ENCODE assay signal across 1 cellular context in genomic region chr6:35919827-35920751, GRCh38.
TF ChIP-seq lines count a peak whose summit lies in the region.

No MANE protein-coding gene starts in this region.

TF ChIP-seq in HepG2, 621 proteins besides CTCF, POLR2A, EP300 and RAD21 (continued from another document and continues in another):
- TF ChIP-seq, protein P1, sequence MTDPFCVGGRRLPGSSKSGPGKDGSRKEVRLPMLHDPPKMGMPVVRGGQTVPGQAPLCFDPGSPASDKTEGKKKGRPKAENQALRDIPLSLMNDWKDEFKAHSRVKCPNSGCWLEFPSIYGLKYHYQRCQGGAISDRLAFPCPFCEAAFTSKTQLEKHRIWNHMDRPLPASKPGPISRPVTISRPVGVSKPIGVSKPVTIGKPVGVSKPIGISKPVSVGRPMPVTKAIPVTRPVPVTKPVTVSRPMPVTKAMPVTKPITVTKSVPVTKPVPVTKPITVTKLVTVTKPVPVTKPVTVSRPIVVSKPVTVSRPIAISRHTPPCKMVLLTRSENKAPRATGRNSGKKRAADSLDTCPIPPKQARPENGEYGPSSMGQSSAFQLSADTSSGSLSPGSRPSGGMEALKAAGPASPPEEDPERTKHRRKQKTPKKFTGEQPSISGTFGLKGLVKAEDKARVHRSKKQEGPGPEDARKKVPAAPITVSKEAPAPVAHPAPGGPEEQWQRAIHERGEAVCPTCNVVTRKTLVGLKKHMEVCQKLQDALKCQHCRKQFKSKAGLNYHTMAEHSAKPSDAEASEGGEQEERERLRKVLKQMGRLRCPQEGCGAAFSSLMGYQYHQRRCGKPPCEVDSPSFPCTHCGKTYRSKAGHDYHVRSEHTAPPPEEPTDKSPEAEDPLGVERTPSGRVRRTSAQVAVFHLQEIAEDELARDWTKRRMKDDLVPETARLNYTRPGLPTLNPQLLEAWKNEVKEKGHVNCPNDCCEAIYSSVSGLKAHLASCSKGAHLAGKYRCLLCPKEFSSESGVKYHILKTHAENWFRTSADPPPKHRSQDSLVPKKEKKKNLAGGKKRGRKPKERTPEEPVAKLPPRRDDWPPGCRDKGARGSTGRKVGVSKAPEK (CRISPR knock-in tag; IDR thresholded peaks at IDR 0.05; ENCODE audit: borderline replicate concordance), result no peak
- TF ChIP-seq, protein P2, sequence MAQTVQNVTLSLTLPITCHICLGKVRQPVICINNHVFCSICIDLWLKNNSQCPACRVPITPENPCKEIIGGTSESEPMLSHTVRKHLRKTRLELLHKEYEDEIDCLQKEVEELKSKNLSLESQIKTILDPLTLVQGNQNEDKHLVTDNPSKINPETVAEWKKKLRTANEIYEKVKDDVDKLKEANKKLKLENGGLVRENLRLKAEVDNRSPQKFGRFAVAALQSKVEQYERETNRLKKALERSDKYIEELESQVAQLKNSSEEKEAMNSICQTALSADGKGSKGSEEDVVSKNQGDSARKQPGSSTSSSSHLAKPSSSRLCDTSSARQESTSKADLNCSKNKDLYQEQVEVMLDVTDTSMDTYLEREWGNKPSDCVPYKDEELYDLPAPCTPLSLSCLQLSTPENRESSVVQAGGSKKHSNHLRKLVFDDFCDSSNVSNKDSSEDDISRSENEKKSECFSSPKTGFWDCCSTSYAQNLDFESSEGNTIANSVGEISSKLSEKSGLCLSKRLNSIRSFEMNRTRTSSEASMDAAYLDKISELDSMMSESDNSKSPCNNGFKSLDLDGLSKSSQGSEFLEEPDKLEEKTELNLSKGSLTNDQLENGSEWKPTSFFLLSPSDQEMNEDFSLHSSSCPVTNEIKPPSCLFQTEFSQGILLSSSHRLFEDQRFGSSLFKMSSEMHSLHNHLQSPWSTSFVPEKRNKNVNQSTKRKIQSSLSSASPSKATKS (CRISPR knock-in tag; IDR thresholded peaks at IDR 0.05), result no peak
- TF ChIP-seq HOXA5 (CRISPR knock-in tag; IDR thresholded peaks at IDR 0.05) (0 out of 2 replicates have a peak, but pooled peaks have one; percentile 47), TFDP2 (CRISPR knock-in tag; IDR thresholded peaks at IDR 0.05) (peak; percentile 38; the same call in 1 of the 2 replicates), XRCC5 (optimal IDR thresholded peaks at IDR 0.05; ENCODE audit: low read length) (peak; percentile 28), DMAP1 (CRISPR knock-in tag; IDR thresholded peaks at IDR 0.05) (peak; percentile 41), ZNF10 (CRISPR knock-in tag; IDR thresholded peaks at IDR 0.05; ENCODE audit: borderline replicate concordance, low read depth) (no peak), ZNF782 (CRISPR knock-in tag; IDR thresholded peaks at IDR 0.05; ENCODE audit: borderline replicate concordance) (peak; percentile 73; the same call in 1 of the 2 replicates), ZNF451 (CRISPR knock-in tag; IDR thresholded peaks at IDR 0.05) (peak; percentile 10; the same call in 1 of the 2 replicates), ZNF256 (CRISPR knock-in tag; conservative IDR thresholded peaks at IDR 0.05) (peak; percentile 79; the same call in 1 of the 2 replicates), ZBTB21 (CRISPR knock-in tag; IDR thresholded peaks at IDR 0.05) (no peak), KAT2B (IDR thresholded peaks at IDR 0.05; ENCODE audit: borderline replicate concordance, low read depth, low read length) (no peak), ZNF234 (CRISPR knock-in tag; conservative IDR thresholded peaks at IDR 0.05) (no peak), ESRRA (CRISPR knock-in tag; IDR thresholded peaks at IDR 0.05; ENCODE audit: low read depth) (0 out of 2 replicates have a peak, but pooled peaks have one; percentile 26), NKX3-1 (CRISPR knock-in tag; IDR thresholded peaks at IDR 0.05) (peak; percentile 65; the same call in 1 of the 2 replicates), ZFP90 (CRISPR knock-in tag; IDR thresholded peaks at IDR 0.05; ENCODE audit: borderline replicate concordance) (peak; percentile 24; the same call in 1 of the 2 replicates), DNMT3B (CRISPR knock-in tag; conservative IDR thresholded peaks at IDR 0.05) (peak; percentile 20; the same call in 1 of the 2 replicates), SMAD9 (CRISPR knock-in tag; IDR thresholded peaks at IDR 0.05) (no peak; the same call in 1 of the 2 replicates), ZNF660 (CRISPR knock-in tag; IDR thresholded peaks at IDR 0.05; ENCODE audit: borderline replicate concordance, low read depth) (no peak), ARID3A (IDR thresholded peaks at IDR 0.05; ENCODE audit: low read depth, low read length) (no peak), MNT (IDR thresholded peaks at IDR 0.05) (peak; percentile 38; the same call in 1 of the 2 replicates), MED1 (CRISPR knock-in tag; IDR thresholded peaks at IDR 0.05) (peak; percentile 30; the same call in 1 of the 2 replicates), ZNF343 (CRISPR knock-in tag; IDR thresholded peaks at IDR 0.05) (peak; percentile 50; the same call in 1 of the 2 replicates), EHMT2 (IDR thresholded peaks at IDR 0.05; ENCODE audit: borderline replicate concordance, low read depth, low read length) (no peak), HOMEZ (CRISPR knock-in tag; IDR thresholded peaks at IDR 0.05; ENCODE audit: low read depth) (0 out of 2 replicates have a peak, but pooled peaks have one; percentile 41), DZIP1 (CRISPR knock-in tag; IDR thresholded peaks at IDR 0.05) (0 out of 2 replicates have a peak, but pooled peaks have one; percentile 56), STAG1 (CRISPR knock-in tag; IDR thresholded peaks at IDR 0.05) (0 out of 2 replicates have a peak, but pooled peaks have one; percentile 2), ZNF383 (CRISPR knock-in tag; IDR thresholded peaks at IDR 0.05; ENCODE audit: borderline replicate concordance) (no peak; the same call in 1 of the 2 replicates), PHF8 (CRISPR knock-in tag; IDR thresholded peaks at IDR 0.05) (peak; percentile 59)
- TF ChIP-seq, protein P3, sequence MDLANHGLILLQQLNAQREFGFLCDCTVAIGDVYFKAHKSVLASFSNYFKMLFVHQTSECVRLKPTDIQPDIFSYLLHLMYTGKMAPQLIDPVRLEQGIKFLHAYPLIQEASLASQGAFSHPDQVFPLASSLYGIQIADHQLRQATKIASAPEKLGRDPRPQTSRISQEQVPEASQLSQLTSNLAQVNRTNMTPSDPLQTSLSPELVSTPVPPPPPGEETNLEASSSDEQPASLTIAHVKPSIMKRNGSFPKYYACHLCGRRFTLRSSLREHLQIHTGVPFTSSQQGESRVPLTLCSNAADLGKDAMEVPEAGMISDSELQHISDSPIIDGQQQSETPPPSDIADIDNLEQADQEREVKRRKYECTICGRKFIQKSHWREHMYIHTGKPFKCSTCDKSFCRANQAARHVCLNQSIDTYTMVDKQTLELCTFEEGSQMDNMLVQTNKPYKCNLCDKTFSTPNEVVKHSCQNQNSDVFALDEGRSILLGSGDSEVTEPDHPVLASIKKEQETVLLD (CRISPR knock-in tag; IDR thresholded peaks at IDR 0.05; ENCODE audit: low read depth), result no peak; the same call in 1 of the 2 replicates
- TF ChIP-seq, protein P4, sequence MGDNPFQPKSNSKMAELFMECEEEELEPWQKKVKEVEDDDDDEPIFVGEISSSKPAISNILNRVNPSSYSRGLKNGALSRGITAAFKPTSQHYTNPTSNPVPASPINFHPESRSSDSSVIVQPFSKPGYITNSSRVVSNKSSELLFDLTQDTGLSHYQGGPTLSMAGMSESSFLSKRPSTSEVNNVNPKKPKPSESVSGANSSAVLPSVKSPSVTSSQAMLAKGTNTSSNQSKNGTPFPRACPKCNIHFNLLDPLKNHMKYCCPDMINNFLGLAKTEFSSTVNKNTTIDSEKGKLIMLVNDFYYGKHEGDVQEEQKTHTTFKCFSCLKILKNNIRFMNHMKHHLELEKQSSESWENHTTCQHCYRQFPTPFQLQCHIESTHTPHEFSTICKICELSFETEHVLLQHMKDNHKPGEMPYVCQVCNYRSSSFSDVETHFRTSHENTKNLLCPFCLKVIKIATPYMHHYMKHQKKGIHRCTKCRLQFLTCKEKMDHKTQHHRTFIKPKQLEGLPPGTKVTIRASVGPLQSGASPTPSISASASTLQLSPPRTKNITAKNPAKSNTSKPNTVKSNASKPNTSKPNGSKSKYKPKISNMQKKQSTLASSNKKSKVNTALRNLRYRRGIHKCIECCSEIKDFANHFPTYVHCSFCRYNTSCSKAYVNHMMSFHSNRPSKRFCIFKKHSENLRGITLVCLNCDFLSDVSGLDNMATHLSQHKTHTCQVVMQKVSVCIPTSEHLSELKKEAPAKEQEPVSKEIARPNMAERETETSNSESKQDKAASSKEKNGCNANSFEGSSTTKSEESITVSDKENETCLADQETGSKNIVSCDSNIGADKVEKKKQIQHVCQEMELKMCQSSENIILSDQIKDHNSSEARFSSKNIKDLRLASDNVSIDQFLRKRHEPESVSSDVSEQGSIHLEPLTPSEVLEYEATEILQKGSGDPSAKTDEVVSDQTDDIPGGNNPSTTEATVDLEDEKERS (CRISPR knock-in tag; IDR thresholded peaks at IDR 0.05), result 0 out of 2 replicates have a peak, but pooled peaks have one; percentile 67
- TF ChIP-seq, protein P5, sequence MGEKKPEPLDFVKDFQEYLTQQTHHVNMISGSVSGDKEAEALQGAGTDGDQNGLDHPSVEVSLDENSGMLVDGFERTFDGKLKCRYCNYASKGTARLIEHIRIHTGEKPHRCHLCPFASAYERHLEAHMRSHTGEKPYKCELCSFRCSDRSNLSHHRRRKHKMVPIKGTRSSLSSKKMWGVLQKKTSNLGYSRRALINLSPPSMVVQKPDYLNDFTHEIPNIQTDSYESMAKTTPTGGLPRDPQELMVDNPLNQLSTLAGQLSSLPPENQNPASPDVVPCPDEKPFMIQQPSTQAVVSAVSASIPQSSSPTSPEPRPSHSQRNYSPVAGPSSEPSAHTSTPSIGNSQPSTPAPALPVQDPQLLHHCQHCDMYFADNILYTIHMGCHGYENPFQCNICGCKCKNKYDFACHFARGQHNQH (CRISPR knock-in tag; IDR thresholded peaks at IDR 0.05), result peak; percentile 43; the same call in 1 of the 2 replicates
- TF ChIP-seq, protein P6, sequence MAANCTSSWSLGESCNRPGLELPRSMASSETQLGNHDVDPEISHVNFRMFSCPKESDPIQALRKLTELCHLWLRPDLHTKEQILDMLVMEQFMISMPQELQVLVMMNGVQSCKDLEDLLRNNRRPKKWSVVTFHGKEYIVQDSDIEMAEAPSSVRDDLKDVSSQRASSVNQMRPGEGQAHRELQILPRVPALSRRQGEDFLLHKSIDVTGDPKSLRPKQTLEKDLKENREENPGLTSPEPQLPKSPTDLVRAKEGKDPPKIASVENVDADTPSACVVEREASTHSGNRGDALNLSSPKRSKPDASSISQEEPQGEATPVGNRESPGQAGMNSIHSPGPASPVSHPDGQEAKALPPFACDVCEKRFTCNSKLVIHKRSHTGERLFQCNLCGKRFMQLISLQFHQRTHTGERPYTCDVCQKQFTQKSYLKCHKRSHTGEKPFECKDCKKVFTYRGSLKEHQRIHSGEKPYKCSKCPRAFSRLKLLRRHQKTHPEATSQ (CRISPR knock-in tag; IDR thresholded peaks at IDR 0.05; ENCODE audit: borderline replicate concordance), result no peak
